8 cellular contexts compared by ENCODE assay signal in the genomic region with DNA sequence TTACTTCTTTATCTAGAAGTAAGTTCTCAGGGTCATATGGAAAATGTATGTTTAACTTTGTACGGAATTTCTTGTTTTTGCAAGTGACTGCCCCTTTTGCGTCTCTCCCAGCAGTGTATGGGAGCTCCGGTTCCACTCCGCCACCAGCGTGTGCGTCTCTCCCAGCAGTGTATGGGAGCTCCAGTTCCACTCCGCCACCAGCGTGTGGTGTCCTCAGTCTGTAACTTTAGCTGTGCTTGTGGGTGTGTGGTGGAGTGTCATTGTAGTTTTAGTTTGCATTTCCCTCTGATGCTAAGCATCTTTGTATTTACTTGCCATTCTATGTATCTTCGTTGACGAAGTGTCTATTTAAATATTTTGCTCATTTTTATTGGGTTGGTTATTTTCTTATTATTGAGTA. TPM values are rescaled to one million over a fixed set of nuclear protein-coding genes. Genes with fewer than 3 reads are reported as not detected.
DNase-seq lines count a peak whose midpoint lies in the region; ATAC-seq lines count a peak whose summit lies in the region.
"Had no signal": no experiment of that assay in that cellular context is flagged by ENCODE, and none has a peak within 500 bp of the region (broad histone marks: within the 10 kb centered on the region; RNA-seq: fewer than 3 reads in every experiment).

No MANE protein-coding gene starts in this region.

- ATAC-seq in activated T-helper 17 cell treated with anti-CD3 and anti-CD28 coated beads, Interleukin-2, amount 50 U/mL, for 72 hours (replicated peaks): no peak
- ATAC-seq in naive thymus-derived CD4-positive, alpha-beta T cell: no peak

- H3K36me3 ChIP-seq in naive thymus-derived CD4-positive, alpha-beta T cell (ENCODE audit: control insufficient read depth in 2 of 3, insufficient read depth in 3 of 3, low read length in 3 of 3): peaks cover 0 to 6% (median 0%) of the 10 kb centered on the region in 3 experiments

- peaks cover 19% of the 10 kb centered on the region for H3K4me1 Mint-ChIP-seq in activated T-helper 17 cell treated with anti-CD3 and anti-CD28 coated beads, Interleukin-2, amount 50 U/mL, for 72 hours
- H3K4me1 Mint-ChIP-seq in naive thymus-derived CD4-positive, alpha-beta T cell: peaks cover 23 to 40% (median 36%) of the 10 kb centered on the region in 7 donors

- no peak overlapping the region for H3K27ac ChIP-seq in naive thymus-derived CD4-positive, alpha-beta T cell (ENCODE audit: low read depth, low read length)

- H3K36me3 Mint-ChIP-seq in activated T-helper 17 cell treated with anti-CD3 and anti-CD28 coated beads, Interleukin-2, amount 50 U/mL, for 72 hours (ENCODE audit: low read depth): peaks cover 51% of the 10 kb centered on the region
- H3K36me3 Mint-ChIP-seq in naive thymus-derived CD4-positive, alpha-beta T cell: peaks cover 0 to 21% (median 7%) of the 10 kb centered on the region in 5 donors

- no peaks in the 10 kb centered on the region for H3K27me3 Mint-ChIP-seq in activated T-helper 17 cell treated with anti-CD3 and anti-CD28 coated beads, Interleukin-2, amount 50 U/mL, for 72 hours
- no peaks in the 10 kb centered on the region for H3K27me3 Mint-ChIP-seq in naive thymus-derived CD4-positive, alpha-beta T cell

- peaks cover 36 to 56% of the 10 kb centered on the region in 2 donors for H3K4me1 ChIP-seq in naive thymus-derived CD4-positive, alpha-beta T cell (ENCODE audit: control insufficient read depth in 2 of 2, insufficient read depth in 2 of 2, low read length in 2 of 2)

- no peaks in the 10 kb centered on the region for H3K9me3 Mint-ChIP-seq in activated T-helper 17 cell treated with anti-CD3 and anti-CD28 coated beads, Interleukin-2, amount 50 U/mL, for 72 hours
- peaks cover 0 to 5% (median 0%) of the 10 kb centered on the region in 11 donors for H3K9me3 Mint-ChIP-seq in naive thymus-derived CD4-positive, alpha-beta T cell

- no peak overlapping the region for H3K4me3 ChIP-seq in naive thymus-derived CD4-positive, alpha-beta T cell (ENCODE audit: low read length)

- H3K4me3 Mint-ChIP-seq in activated T-helper 17 cell treated with anti-CD3 and anti-CD28 coated beads, Interleukin-2, amount 50 U/mL, for 72 hours: peak overlapping the region; percentile 75
- H3K4me3 Mint-ChIP-seq in naive thymus-derived CD4-positive, alpha-beta T cell: peak overlapping the region; percentile 33 to 88 (median 72)

- in situ Hi-C loops in Caki2 (cut with HindIII; ENCODE audit: low pct_unique_long_range_greater_than_20kb, low sequenced_read_pairs): no loop called here

- DNase-seq in Caki2 (ENCODE audit: low read depth): peak; percentile 10
- peak; percentile 17 for DNase-seq in HT-29 (ENCODE audit: low spot score)
- no peak for DNase-seq in naive thymus-derived CD4-positive, alpha-beta T cell
- DNase-seq in AG08396 (ENCODE audit: low spot score): no peak
- no peak for DNase-seq in NCI-H187 (lab: John Stamatoyannopoulos, UW)
- no peak for DNase-seq in central memory CD4-positive, alpha-beta T cell
- DNase-seq: NCI-H524 treated with DMSO at 0.1 percent for 48 hours had no signal

- H3K9me3 ChIP-seq in naive thymus-derived CD4-positive, alpha-beta T cell (ENCODE audit: control insufficient read depth in 2 of 3, low read length in 3 of 3): no peaks in the 10 kb centered on the region

- intact Hi-C loops in naive thymus-derived CD4-positive, alpha-beta T cell (cut with micrococcal nuclease): loop anchor here in 1 of 2 donors (5.0 kb wide), 1 partner anchor 181 kb away; no protein-coding TSS in a partner anchor

- no peaks in the 10 kb centered on the region for H3K27me3 ChIP-seq in naive thymus-derived CD4-positive, alpha-beta T cell (ENCODE audit: control insufficient read depth in 2 of 2, insufficient read depth in 2 of 2, low read length in 2 of 2)

- H3K27ac Mint-ChIP-seq in activated T-helper 17 cell treated with anti-CD3 and anti-CD28 coated beads, Interleukin-2, amount 50 U/mL, for 72 hours: no peak overlapping the region
- peak overlapping the region in 7 of 9 donors; percentile 9 to 76 (median 65) for H3K27ac Mint-ChIP-seq in naive thymus-derived CD4-positive, alpha-beta T cell

- POLR2A ChIA-PET in naive thymus-derived CD4-positive, alpha-beta T cell (lab: Charles Lee): no interaction called here

- CTCF ChIA-PET in naive thymus-derived CD4-positive, alpha-beta T cell (lab: Charles Lee): no interaction called here

RNA-seq across cellular contexts. Expression of a gene that starts 2.4 kb away (rescaled TPM):
- total RNA-seq in Caki2 (2014; rRNA removed; shearing (Covaris generic); ENCODE audit: low replicate concordance): 77.8 and 83.4 TPM in 2 replicates
- total RNA-seq in HT-29 (2014; rRNA removed; shearing (Covaris generic)): 184 and 200 TPM in 2 replicates
- 100 to 1,000 TPM in 1 of 2 donors, 10 to 100 TPM in 1; 98.9 to 100 TPM for total RNA-seq in activated T-helper 17 cell treated with anti-CD3 and anti-CD28 coated beads, Interleukin-2, amount 50 U/mL, for 72 hours
- 10 to 100 TPM; 69.2 to 94.7 (median 82.3) TPM for total RNA-seq in naive thymus-derived CD4-positive, alpha-beta T cell
- polyA plus RNA-seq in naive thymus-derived CD4-positive, alpha-beta T cell: 10 to 100 TPM; 35.0 to 61.2 TPM

RNA-seq across cellular contexts. Expression of a gene that starts 3.3 kb away (rescaled TPM):
- total RNA-seq in Caki2 (2014; rRNA removed; shearing (Covaris generic); ENCODE audit: low replicate concordance): 60.9 and 76.2 TPM in 2 replicates
- total RNA-seq in HT-29 (2014; rRNA removed; shearing (Covaris generic)): 62.4 and 69.0 TPM in 2 replicates
- 100 to 1,000 TPM in 1 of 2 donors, 10 to 100 TPM in 1; 56.5 to 135 TPM for total RNA-seq in activated T-helper 17 cell treated with anti-CD3 and anti-CD28 coated beads, Interleukin-2, amount 50 U/mL, for 72 hours
- 10 to 100 TPM; 44.2 to 83.7 (median 77.1) TPM for total RNA-seq in naive thymus-derived CD4-positive, alpha-beta T cell
- 10 to 100 TPM; 62.9 to 84.4 TPM for polyA plus RNA-seq in naive thymus-derived CD4-positive, alpha-beta T cell

RNA-seq across cellular contexts. Expression of a gene that starts 53.3 kb away (rescaled TPM):
- total RNA-seq in Caki2 (2014; rRNA removed; shearing (Covaris generic); ENCODE audit: low replicate concordance): not detected in 2 replicates
- not detected in 2 replicates for total RNA-seq in HT-29 (2014; rRNA removed; shearing (Covaris generic))
- total RNA-seq in activated T-helper 17 cell treated with anti-CD3 and anti-CD28 coated beads, Interleukin-2, amount 50 U/mL, for 72 hours: 1 to 10 TPM in 1 of 2 donors, under 1 TPM in 1; 0.39 to 4.3 TPM
- under 1 TPM in 1 of 5 experiments, not detected in 4; 0.24 TPM for total RNA-seq in naive thymus-derived CD4-positive, alpha-beta T cell
- not detected for polyA plus RNA-seq in naive thymus-derived CD4-positive, alpha-beta T cell

Comparison
In these comparisons a context has a peak if more than half of its experiments do, and no peak if none do; other contexts are left out.
1. DNase-seq: peak in Caki2 (single experiment) and HT-29 (single experiment); none in naive thymus-derived CD4-positive, alpha-beta T cell (0 of 9), AG08396 (single experiment), NCI-H187 (0 of 2) and central memory CD4-positive, alpha-beta T cell (single experiment).